Comparison of ENCODE assay signal across 13 cellular contexts in the genomic region with DNA sequence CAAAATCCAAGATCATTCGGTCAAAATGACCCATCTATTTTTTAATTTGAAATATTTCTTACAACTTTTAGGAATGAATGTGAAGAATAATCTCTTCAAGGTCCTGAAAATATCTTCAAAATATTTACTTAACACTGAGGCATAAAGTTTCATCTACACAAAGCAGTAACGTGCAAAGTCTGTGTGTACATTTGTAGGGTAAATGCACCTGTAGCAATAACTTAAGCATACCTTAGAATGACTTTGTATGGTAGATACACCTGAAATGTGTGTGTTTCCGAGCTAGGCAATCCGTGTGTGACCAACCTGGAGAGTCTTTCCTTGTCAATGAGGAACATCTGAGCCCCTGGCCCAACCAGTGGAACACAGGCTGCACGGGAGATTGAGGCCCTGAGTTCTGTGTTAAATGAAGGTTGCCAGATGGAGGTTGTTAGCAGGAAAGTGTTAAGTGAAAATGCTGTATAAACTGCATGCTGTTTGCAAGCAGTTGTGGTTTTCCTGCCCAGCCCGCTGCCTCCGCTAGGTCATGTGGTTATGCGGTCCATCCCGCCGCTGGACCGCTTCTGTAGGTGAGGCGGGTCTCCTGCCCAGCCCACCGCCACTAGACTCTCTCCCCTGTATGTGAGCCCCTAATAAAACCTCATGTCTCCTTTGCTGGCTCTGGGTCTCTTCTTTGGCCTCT. TPM values are rescaled to one million over a fixed set of nuclear protein-coding genes. Genes with fewer than 3 reads are reported as not detected.
DNase-seq lines count a peak whose midpoint lies in the region; ATAC-seq, FAIRE-seq and TF ChIP-seq lines count a peak whose summit lies in the region.
"Had no signal": no experiment of that assay in that cellular context is flagged by ENCODE, and none has a peak within 500 bp of the region (broad histone marks: within the 10 kb centered on the region; RNA-seq: fewer than 3 reads in every experiment).

No MANE protein-coding gene starts in this region.

- TF ChIP-seq CTCF in left ventricle myocardium inferior (IDR thresholded peaks at IDR 0.05; ENCODE audit: borderline replicate concordance), result no peak
- no peak for TF ChIP-seq CTCF in vagina (IDR thresholded peaks at IDR 0.05)

- H3K27me3 Mint-ChIP-seq in T-helper 17 cell, result no peaks in the 10 kb centered on the region
- H3K27me3 Mint-ChIP-seq in dendritic cell treated with granulocyte-macrophage colony-stimulating factor and Interleukin-4, amounts not matched to agents 40 ng/mL and 50 ng/mL, for 4 days, result peaks cover 2% of the 10 kb centered on the region

- H3K9me3 ChIP-seq in left ventricle myocardium inferior (replicated peaks) (no peaks in the 10 kb centered on the region), T-helper 17 cell (ENCODE audit: control insufficient read depth, low read length, poor library complexity, severe bottlenecking) (no peaks in the 10 kb centered on the region), vagina (no peaks in the 10 kb centered on the region)

- peak overlapping the region; percentile 87 for H3K4me3 Mint-ChIP-seq in T-helper 17 cell
- peak overlapping the region; percentile 57 for H3K4me3 Mint-ChIP-seq in dendritic cell treated with granulocyte-macrophage colony-stimulating factor and Interleukin-4, amounts not matched to agents 40 ng/mL and 50 ng/mL, for 4 days

- DNase-seq in Right ventricle myocardium inferior (ENCODE audit: missing footprints) (peak; percentile 70), left ventricle myocardium inferior (no peak), T-helper 17 cell (peak in 2 of 3 donors; percentile 15 to 24), vagina (ENCODE audit: extremely low spot score in 2 of 2) (no peak), HTR-8/SVneo (ENCODE audit: insufficient read length, low spot score) (no peak), NCI-H1105 (lab: John Stamatoyannopoulos, UW) (no peak)
- DNase-seq: amygdala, kidney glomerular epithelial cell had no signal

- H3K27ac ChIP-seq in left ventricle myocardium inferior (replicated peaks) (no peak overlapping the region), vagina (peak overlapping the region; percentile 64)

- H3K4me1 Mint-ChIP-seq in T-helper 17 cell, result peaks cover 32% of the 10 kb centered on the region
- H3K4me1 Mint-ChIP-seq in dendritic cell treated with granulocyte-macrophage colony-stimulating factor and Interleukin-4, amounts not matched to agents 40 ng/mL and 50 ng/mL, for 4 days (ENCODE audit: low read depth), result peaks cover 9% of the 10 kb centered on the region

- H3K27me3 ChIP-seq in left ventricle myocardium inferior (ENCODE audit: low read depth) (no peaks in the 10 kb centered on the region), vagina (no peaks in the 10 kb centered on the region)

- peak overlapping the region; percentile 96 for H3K27ac Mint-ChIP-seq in T-helper 17 cell
- peak overlapping the region; percentile 16 for H3K27ac Mint-ChIP-seq in dendritic cell treated with granulocyte-macrophage colony-stimulating factor and Interleukin-4, amounts not matched to agents 40 ng/mL and 50 ng/mL, for 4 days

- FAIRE-seq in HTR-8/SVneo (lab: Jason Lieb, UNC), result no peak
- FAIRE-seq: H1 had no signal

- no peaks in the 10 kb centered on the region for H3K36me3 ChIP-seq in left ventricle myocardium inferior
- H3K36me3 ChIP-seq in vagina, result no peaks in the 10 kb centered on the region

- no peaks in the 10 kb centered on the region for H3K36me3 Mint-ChIP-seq in T-helper 17 cell (ENCODE audit: low read depth)
- H3K36me3 Mint-ChIP-seq in dendritic cell treated with granulocyte-macrophage colony-stimulating factor and Interleukin-4, amounts not matched to agents 40 ng/mL and 50 ng/mL, for 4 days (ENCODE audit: low read depth), result no peaks in the 10 kb centered on the region

- H3K4me3 ChIP-seq in left ventricle myocardium inferior (no peak overlapping the region), vagina (no peak overlapping the region)

- H3K4me1 ChIP-seq in left ventricle myocardium inferior (no peaks in the 10 kb centered on the region), vagina (peaks cover 23% of the 10 kb centered on the region)

- no peak for TF ChIP-seq POLR2A in vagina (IDR thresholded peaks at IDR 0.05)

- H3K9me3 Mint-ChIP-seq in dendritic cell treated with granulocyte-macrophage colony-stimulating factor and Interleukin-4, amounts not matched to agents 40 ng/mL and 50 ng/mL, for 4 days, result no peaks in the 10 kb centered on the region

- ATAC-seq in Right ventricle myocardium inferior (no peak), T-helper 17 cell (peak; percentile 67), HG03432 (IDR thresholded peaks at IDR 0.05; ENCODE audit: unreplicated experiment) (no peak)

- intact Hi-C loops in Right ventricle myocardium inferior (cut with DNase I) (loop anchor here (5.0 kb wide), 1 partner anchor 771 kb away; no protein-coding TSS in a partner anchor), left ventricle myocardium inferior (cut with micrococcal nuclease) (no loop called here), vagina (cut with DNase I) (no loop called here)
- intact Hi-C loops in dendritic cell treated with granulocyte-macrophage colony-stimulating factor and Interleukin-4, amounts not matched to agents 40 ng/mL and 50 ng/mL, for 4 days (cut with micrococcal nuclease), result no loop called here

RNA-seq across cellular contexts. Expression of a gene that starts 7.6 kb away (rescaled TPM):
- total RNA-seq in Right ventricle myocardium inferior (20.6 TPM), left ventricle myocardium inferior (22.9 TPM), T-helper 17 cell (10 to 100 TPM; 27.3 to 28.8 TPM), vagina (20.6 TPM)

RNA-seq across cellular contexts. Expression of a gene that starts 49.9 kb away (rescaled TPM):
- total RNA-seq in Right ventricle myocardium inferior, result 5.9 TPM
- total RNA-seq in left ventricle myocardium inferior, result 5.1 TPM
- under 1 TPM; 0.17 to 0.99 TPM for total RNA-seq in T-helper 17 cell
- total RNA-seq in vagina, result 18.2 TPM
- total RNA-seq: epithelial cell of proximal tubule, NCI-H460 had no signal

Comparison
In these comparisons a context has a peak if more than half of its experiments do, and no peak if none do; other contexts are left out.
1. DNase-seq: peak in Right ventricle myocardium inferior (single experiment) and T-helper 17 cell (2 of 3); none in left ventricle myocardium inferior (single experiment), vagina (0 of 2), HTR-8/SVneo (single experiment) and NCI-H1105 (single experiment).